8 cellular contexts compared by ENCODE assay signal in the genomic region with DNA sequence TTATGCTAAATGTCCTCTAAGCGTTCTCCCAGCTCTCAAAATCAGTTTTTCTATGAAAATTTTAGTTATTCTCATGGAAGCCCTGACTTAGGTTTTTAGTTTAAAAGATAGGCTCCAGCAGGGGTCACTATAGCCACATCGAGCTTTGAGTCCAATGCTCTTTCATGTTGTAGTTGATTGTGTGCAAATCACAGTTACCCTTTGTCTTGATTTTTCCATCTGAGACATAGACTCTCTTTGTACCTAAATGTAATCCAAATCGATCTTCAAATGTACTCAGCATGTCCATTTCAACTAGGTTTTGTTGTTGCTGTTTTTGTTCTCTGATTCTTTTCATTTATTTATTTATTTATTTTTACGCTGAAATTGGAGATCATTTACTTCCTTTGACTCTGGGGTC. TPM values are rescaled to one million over a fixed set of nuclear protein-coding genes. Genes with fewer than 3 reads are reported as not detected.
DNase-seq lines count a peak whose midpoint lies in the region; ATAC-seq, FAIRE-seq and TF ChIP-seq lines count a peak whose summit lies in the region.

No MANE protein-coding gene starts in this region.

- H3K4me1 ChIP-seq in gastroesophageal sphincter (no peaks in the 10 kb centered on the region), prostate gland (replicated peaks) (no peaks in the 10 kb centered on the region)

- no peaks in the 10 kb centered on the region for H3K9me3 Mint-ChIP-seq in activated T-helper 1 cell treated with anti-CD3 and anti-CD28 coated beads, Interleukin-12 subunit alpha, Interleukin-12 subunit beta, Interleukin-2, Interleukin-4 antibody, amounts not matched to agents 30 ng/mL and 10 ng/mL and 1 ng/mL, durations not matched to agents 14 hours and 24 hours and 36 hours

- no peaks in the 10 kb centered on the region for H3K9me3 ChIP-seq in gastroesophageal sphincter
- H3K9me3 ChIP-seq in prostate gland, result no peaks in the 10 kb centered on the region

- no peaks in the 10 kb centered on the region for H3K36me3 Mint-ChIP-seq in activated T-helper 1 cell treated with anti-CD3 and anti-CD28 coated beads, Interleukin-12 subunit alpha, Interleukin-12 subunit beta, Interleukin-2, Interleukin-4 antibody, amounts not matched to agents 30 ng/mL and 10 ng/mL and 1 ng/mL, durations not matched to agents 14 hours and 24 hours and 36 hours (ENCODE audit: low read depth)

- H3K36me3 ChIP-seq in gastroesophageal sphincter (no peaks in the 10 kb centered on the region), prostate gland (no peaks in the 10 kb centered on the region)

- DNase-seq in AG09309 (ENCODE audit: low read depth), result peak; percentile 17
- no peak for DNase-seq in GM12892 (ENCODE audit: insufficient read length)
- DNase-seq in NCI-H774 (lab: John Stamatoyannopoulos, UW), result peak; percentile 55
- peak; percentile 14 for DNase-seq in activated T-helper 1 cell treated with anti-CD3 and anti-CD28 coated beads, Interleukin-12 subunit alpha, Interleukin-12 subunit beta, Interleukin-2, Interleukin-4 antibody, amounts not matched to agents 30 ng/mL and 10 ng/mL and 1 ng/mL, durations not matched to agents 14 hours and 24 hours and 36 hours (ENCODE audit: low spot score)
- DNase-seq in prostate gland (ENCODE audit: low spot score), result peak; percentile 46
- no peak for DNase-seq in posterior vena cava (ENCODE audit: low spot score)

- H3K4me3 ChIP-seq in AG09309 (ENCODE audit: control insufficient read depth, low read depth, low read length) (no peak overlapping the region), gastroesophageal sphincter (no peak overlapping the region), prostate gland (no peak overlapping the region)

- H3K27ac ChIP-seq in gastroesophageal sphincter (no peak overlapping the region), prostate gland (no peak overlapping the region)

- H3K4me1 Mint-ChIP-seq in activated T-helper 1 cell treated with anti-CD3 and anti-CD28 coated beads, Interleukin-12 subunit alpha, Interleukin-12 subunit beta, Interleukin-2, Interleukin-4 antibody, amounts not matched to agents 30 ng/mL and 10 ng/mL and 1 ng/mL, durations not matched to agents 14 hours and 24 hours and 36 hours (ENCODE audit: low read depth), result no peaks in the 10 kb centered on the region

- H3K27me3 ChIP-seq in gastroesophageal sphincter, result no peaks in the 10 kb centered on the region
- H3K27me3 ChIP-seq in prostate gland (replicated peaks; ENCODE audit: insufficient read depth), result no peaks in the 10 kb centered on the region

- ATAC-seq in HG03520 (IDR thresholded peaks at IDR 0.05; ENCODE audit: unreplicated experiment) (peak; percentile 53), gastroesophageal sphincter (no peak)

- TF ChIP-seq POLR2A in GM12892 (IDR thresholded peaks at IDR 0.05; ENCODE audit: low read depth, low read length) (no peak), gastroesophageal sphincter (IDR thresholded peaks at IDR 0.05) (no peak), prostate gland (IDR thresholded peaks at IDR 0.05) (no peak)

- H3K27ac Mint-ChIP-seq in activated T-helper 1 cell treated with anti-CD3 and anti-CD28 coated beads, Interleukin-12 subunit alpha, Interleukin-12 subunit beta, Interleukin-2, Interleukin-4 antibody, amounts not matched to agents 30 ng/mL and 10 ng/mL and 1 ng/mL, durations not matched to agents 14 hours and 24 hours and 36 hours, result no peak overlapping the region

- no peak overlapping the region for H3K4me3 Mint-ChIP-seq in activated T-helper 1 cell treated with anti-CD3 and anti-CD28 coated beads, Interleukin-12 subunit alpha, Interleukin-12 subunit beta, Interleukin-2, Interleukin-4 antibody, amounts not matched to agents 30 ng/mL and 10 ng/mL and 1 ng/mL, durations not matched to agents 14 hours and 24 hours and 36 hours

- TF ChIP-seq EP300 in gastroesophageal sphincter (IDR thresholded peaks at IDR 0.05), result no peak

- peak; percentile 86 for FAIRE-seq in GM12892 (lab: Jason Lieb, UNC)

- intact Hi-C loops in activated T-helper 1 cell treated with anti-CD3 and anti-CD28 coated beads, Interleukin-12 subunit alpha, Interleukin-12 subunit beta, Interleukin-2, Interleukin-4 antibody, amounts not matched to agents 30 ng/mL and 10 ng/mL and 1 ng/mL, durations not matched to agents 14 hours and 24 hours and 36 hours (cut with micrococcal nuclease), result loop anchor here (1.0 to 10.0 kb wide), 5 partner anchors 188 to 716 kb away; no protein-coding TSS in a partner anchor
- intact Hi-C loops in prostate gland (cut with DNase I) (loop anchor here (5.0 to 10.0 kb wide), 4 partner anchors 188 to 426 kb away; a partner anchor contains a TSS), posterior vena cava (cut with DNase I) (no loop called here)

- TF ChIP-seq CTCF in AG09309 (IDR thresholded peaks at IDR 0.05; ENCODE audit: control insufficient read depth, insufficient read depth, low read depth, low read length, missing control alignments), result peak; percentile 69
- TF ChIP-seq CTCF in gastroesophageal sphincter (IDR thresholded peaks at IDR 0.05), result peak; percentile 44 to 76 (median 68)
- peak; percentile 11 to 80 (median 72) for TF ChIP-seq CTCF in prostate gland (IDR thresholded peaks at IDR 0.05)

- WGBS in gastroesophageal sphincter (ENCODE audit: low coverage in 1 of 2), 2 donors, result 0 to 17% methylated on average over 3 to 4 of the region's 4 CpGs
- 32% methylated on average over 4 of the region's 4 CpGs for WGBS in prostate gland

- H3K27me3 Mint-ChIP-seq in activated T-helper 1 cell treated with anti-CD3 and anti-CD28 coated beads, Interleukin-12 subunit alpha, Interleukin-12 subunit beta, Interleukin-2, Interleukin-4 antibody, amounts not matched to agents 30 ng/mL and 10 ng/mL and 1 ng/mL, durations not matched to agents 14 hours and 24 hours and 36 hours (ENCODE audit: insufficient read depth), result no peaks in the 10 kb centered on the region

RNA-seq across cellular contexts. Expression of a gene that starts 26.4 kb away (rescaled TPM):
- polyA plus RNA-seq in GM12892 (2012; ENCODE audit: missing spikeins), result not detected
- not detected in 2 replicates for total RNA-seq in activated T-helper 1 cell treated with anti-CD3 and anti-CD28 coated beads, Interleukin-12 subunit alpha, Interleukin-12 subunit beta, Interleukin-2, Interleukin-4 antibody, amounts not matched to agents 30 ng/mL and 10 ng/mL and 1 ng/mL, durations not matched to agents 14 hours and 24 hours and 36 hours
- under 1 TPM in 3 of 4 donors, not detected in 1; 0.31 to 0.57 (median 0.40) TPM for total RNA-seq in gastroesophageal sphincter
- total RNA-seq in prostate gland, result under 1 TPM; 0.05 to 0.34 TPM
- 1 to 10 TPM; 1.3 to 1.8 TPM for total RNA-seq in posterior vena cava

Comparison
In these comparisons a context has a peak if more than half of its experiments do, and no peak if none do; other contexts are left out.
1. DNase-seq: peak in AG09309 (single experiment), NCI-H774 (single experiment), activated T-helper 1 cell treated with anti-CD3 and anti-CD28 coated beads, Interleukin-12 subunit alpha, Interleukin-12 subunit beta, Interleukin-2, Interleukin-4 antibody, amounts not matched to agents 30 ng/mL and 10 ng/mL and 1 ng/mL, durations not matched to agents 14 hours and 24 hours and 36 hours (single experiment) and prostate gland (single experiment); none in GM12892 (single experiment) and posterior vena cava (single experiment).
2. intact Hi-C loops: an anchor here in activated T-helper 1 cell treated with anti-CD3 and anti-CD28 coated beads, Interleukin-12 subunit alpha, Interleukin-12 subunit beta, Interleukin-2, Interleukin-4 antibody, amounts not matched to agents 30 ng/mL and 10 ng/mL and 1 ng/mL, durations not matched to agents 14 hours and 24 hours and 36 hours (1.0 to 10.0 kb wide) and prostate gland (5.0 to 10.0 kb wide); none called in posterior vena cava.
3. Peak in every context shown above with its lines, with median percentiles within 50 percentile points of each other: CTCF ChIP-seq.